ENCODE assay signal across 11 cellular contexts in the genomic region with DNA sequence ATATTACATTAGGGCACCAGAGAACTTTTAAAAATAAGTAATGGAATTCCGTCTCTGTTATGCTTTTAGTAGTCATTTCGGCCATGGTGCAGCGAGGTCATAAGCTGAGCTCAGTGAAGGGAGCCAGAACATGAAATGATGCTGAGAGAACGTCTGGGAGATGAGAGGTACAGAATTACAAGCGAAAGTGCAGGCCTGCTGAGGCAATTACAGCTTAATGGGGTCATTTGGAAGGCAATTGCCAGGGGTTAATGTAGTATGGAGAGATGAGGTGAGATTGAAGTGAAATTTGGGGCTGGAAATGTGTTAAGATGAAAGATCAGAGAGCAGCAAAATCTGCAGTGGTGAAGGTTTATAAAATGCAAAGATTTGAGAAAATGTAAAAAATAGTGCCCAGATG.
A peak's percentile ranks its signal among the peaks of the same experiment; 100 is the strongest.
DNase-seq lines count a peak whose midpoint lies in the region; ATAC-seq and TF ChIP-seq lines count a peak whose summit lies in the region.
"Had no signal": no experiment of that assay in that cellular context is flagged by ENCODE, and none has a peak within 500 bp of the region (broad histone marks: within the 10 kb centered on the region; RNA-seq: fewer than 3 reads in every experiment).

No MANE protein-coding gene starts in this region.

- peak overlapping the region; percentile 71 for H3K4me2 ChIP-seq in osteoblast (ENCODE audit: insufficient read depth, low read length)

- peaks cover 26% of the 10 kb centered on the region for H3K4me1 Mint-ChIP-seq in endodermal cell
- H3K4me1 Mint-ChIP-seq: activated T-helper 17 cell treated with anti-CD3 and anti-CD28 coated beads, Interleukin-2, amount 50 U/mL, for 72 hours had no signal

- H3K27ac ChIP-seq in HUES48 (ENCODE audit: low read depth, low read length) (peak overlapping the region; percentile 34), endodermal cell (ENCODE audit: low read depth, low read length) (peak overlapping the region; percentile 27), osteoblast (ENCODE audit: low read depth, low read length) (peak overlapping the region; percentile 55)

- no peaks in the 10 kb centered on the region for H3K27me3 ChIP-seq in HUES48 (ENCODE audit: control insufficient read depth, insufficient read depth, low read length)
- H3K27me3 ChIP-seq in endodermal cell (ENCODE audit: control insufficient read depth, insufficient read depth, low read length, poor library complexity, severe bottlenecking), result no peaks in the 10 kb centered on the region
- no peaks in the 10 kb centered on the region for H3K27me3 ChIP-seq in osteoblast (ENCODE audit: insufficient read depth, low read length)

- peaks cover 6% of the 10 kb centered on the region for H3K36me3 Mint-ChIP-seq in endodermal cell (ENCODE audit: low read depth)

- H3K27me3 Mint-ChIP-seq in endodermal cell (ENCODE audit: insufficient read depth), result no peaks in the 10 kb centered on the region
- H3K27me3 Mint-ChIP-seq: activated T-helper 17 cell treated with anti-CD3 and anti-CD28 coated beads, Interleukin-2, amount 50 U/mL, for 72 hours had no signal

- no peak for ATAC-seq in HG03378 (IDR thresholded peaks at IDR 0.05; ENCODE audit: unreplicated experiment)
- ATAC-seq: activated T-helper 17 cell treated with anti-CD3 and anti-CD28 coated beads, Interleukin-2, amount 50 U/mL, for 72 hours had no signal

- H3K4me1 ChIP-seq in HUES48 (ENCODE audit: control insufficient read depth, insufficient read depth, low read length), result peaks cover 55% of the 10 kb centered on the region
- H3K4me1 ChIP-seq in endodermal cell (ENCODE audit: control insufficient read depth, insufficient read depth, low read length), result no peaks in the 10 kb centered on the region
- peaks cover 16% of the 10 kb centered on the region for H3K4me1 ChIP-seq in osteoblast (ENCODE audit: insufficient read depth, low read length)

- H3K4me3 ChIP-seq in HUES48 (ENCODE audit: low read depth, low read length) (no peak overlapping the region), endodermal cell (ENCODE audit: low read length) (no peak overlapping the region), osteoblast (ENCODE audit: insufficient read depth, low read length) (no peak overlapping the region)
- H3K4me3 ChIP-seq: lung had no signal

- peaks cover 92% of the 10 kb centered on the region for H3K79me2 ChIP-seq in osteoblast (ENCODE audit: insufficient read depth, low read length)

- H3K27ac Mint-ChIP-seq in endodermal cell, result no peak overlapping the region
- H3K27ac Mint-ChIP-seq: activated T-helper 17 cell treated with anti-CD3 and anti-CD28 coated beads, Interleukin-2, amount 50 U/mL, for 72 hours had no signal

- H2AFZ ChIP-seq in osteoblast (ENCODE audit: low read length), result no peak overlapping the region

- no peaks in the 10 kb centered on the region for H3K9me3 ChIP-seq in HUES48 (ENCODE audit: control insufficient read depth, insufficient read depth, low read length)
- peaks cover 6% of the 10 kb centered on the region for H3K9me3 ChIP-seq in endodermal cell (ENCODE audit: control insufficient read depth, low read length)
- H3K9me3 ChIP-seq in osteoblast (ENCODE audit: low read depth, low read length), result no peaks in the 10 kb centered on the region

- DNase-seq in NCI-H524 (lab: John Stamatoyannopoulos, UW), result peak; percentile 62 to 86
- no peak for DNase-seq in endodermal cell
- no peak for DNase-seq in osteoblast (ENCODE audit: insufficient read length, low spot score, missing footprints)
- DNase-seq in hippocampal formation (lab: John Stamatoyannopoulos, UW), result no peak
- DNase-seq in SIG-M5 treated with dmso at 0.1 percent for 504 hours (lab: John Stamatoyannopoulos, UW; ENCODE audit: unreplicated experiment), result no peak
- DNase-seq: activated CD4-positive, CD25-positive, alpha-beta regulatory T cell treated with anti-CD3 and anti-CD28 coated beads, Interleukin-2, amount 50 U/mL, for 72 hours; cerebellar nuclear complex had no signal

- no peaks in the 10 kb centered on the region for H3K9me3 Mint-ChIP-seq in endodermal cell
- H3K9me3 Mint-ChIP-seq: activated T-helper 17 cell treated with anti-CD3 and anti-CD28 coated beads, Interleukin-2, amount 50 U/mL, for 72 hours had no signal

- H3K36me3 ChIP-seq in HUES48 (ENCODE audit: control insufficient read depth, insufficient read depth, low read length) (no peaks in the 10 kb centered on the region), endodermal cell (ENCODE audit: control insufficient read depth, insufficient read depth, low read length) (peaks cover 5% of the 10 kb centered on the region), osteoblast (ENCODE audit: insufficient read depth, low read length) (no peaks in the 10 kb centered on the region)

- TF ChIP-seq CTCF in endodermal cell (conservative IDR thresholded peaks at IDR 0.05) (no peak), osteoblast (IDR thresholded peaks at IDR 0.05; ENCODE audit: extremely low read depth, low read depth, low read length) (no peak)

- H4K20me1 ChIP-seq in osteoblast (ENCODE audit: insufficient read depth, low read length), result no peaks in the 10 kb centered on the region

- 70 to 76% methylated on average over 5 of the region's 5 CpGs for WGBS in endodermal cell (ENCODE audit: insufficient coverage in 1 of 2, insufficient read length in 1 of 2), 2 experiments

- 0 out of 2 replicates have a peak overlapping the region, but pooled peaks have one; percentile 10 for H3K9ac ChIP-seq in HUES48 (ENCODE audit: low read depth, low read length)
- no peak overlapping the region for H3K9ac ChIP-seq in endodermal cell (ENCODE audit: extremely low read depth, low read length, poor library complexity, severe bottlenecking)

- no peak overlapping the region for H3K4me3 Mint-ChIP-seq in endodermal cell
- H3K4me3 Mint-ChIP-seq: activated T-helper 17 cell treated with anti-CD3 and anti-CD28 coated beads, Interleukin-2, amount 50 U/mL, for 72 hours had no signal

Comparison
In these comparisons a context has a peak if more than half of its experiments do, and no peak if none do; other contexts are left out.
1. DNase-seq: peak in NCI-H524 (2 of 2); none in endodermal cell (single experiment), osteoblast (single experiment), hippocampal formation (0 of 2) and SIG-M5 treated with dmso at 0.1 percent for 504 hours (single experiment).
2. Peak in every context shown above with its lines, with median percentiles within 50 percentile points of each other: H3K27ac ChIP-seq.